ENCODE assay signal across 8 cellular contexts in the genomic region with DNA sequence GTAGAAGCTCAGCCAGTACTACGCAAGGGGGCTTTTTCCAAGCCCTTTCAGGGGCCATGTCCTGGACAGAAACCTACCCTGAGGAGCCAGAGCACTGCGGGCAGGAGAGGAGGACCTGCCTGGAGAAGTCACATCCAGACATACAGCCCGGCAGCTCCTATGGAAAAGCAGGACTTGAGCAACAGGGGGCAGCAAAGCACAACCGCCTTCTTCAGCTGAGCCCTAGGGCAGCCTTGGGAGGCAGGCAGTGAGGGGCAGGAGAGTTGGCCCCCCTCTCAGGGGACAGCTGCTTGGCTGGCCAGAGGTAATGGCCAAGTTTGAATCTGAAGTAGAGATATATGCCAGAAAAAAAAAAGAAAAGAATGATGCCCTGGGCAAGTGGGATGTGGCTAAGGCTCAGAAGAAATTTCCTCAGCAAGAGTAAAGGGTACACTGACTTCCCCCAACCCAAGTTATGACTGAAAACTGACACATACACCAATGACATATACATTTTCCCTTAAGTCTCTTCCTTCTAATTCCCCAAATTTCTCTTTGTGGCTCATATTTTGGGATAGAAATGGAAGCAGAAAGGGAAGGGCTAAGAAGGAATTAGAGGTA. TPM values are rescaled to one million over a fixed set of nuclear protein-coding genes. Genes with fewer than 3 reads are reported as not detected.
DNase-seq lines count a peak whose midpoint lies in the region; ATAC-seq and TF ChIP-seq lines count a peak whose summit lies in the region.

No MANE protein-coding gene starts in this region.

- no peak for ATAC-seq in GM21529 (IDR thresholded peaks at IDR 0.05; ENCODE audit: unreplicated experiment)

- intact Hi-C loops in activated naive CD4-positive, alpha-beta T cell treated with anti-CD3 and anti-CD28 coated beads for 36 hours (cut with micrococcal nuclease) = loop anchor here (1.0 to 5.0 kb wide), 4 partner anchors 100 to 495 kb away; no protein-coding TSS in a partner anchor
- intact Hi-C loops in vagina (cut with DNase I) = loop anchor here (2.0 kb wide), 1 partner anchor 99 kb away; no protein-coding TSS in a partner anchor

- H3K4me3 Mint-ChIP-seq in activated naive CD4-positive, alpha-beta T cell treated with anti-CD3 and anti-CD28 coated beads for 36 hours = no peak overlapping the region
- H3K4me3 Mint-ChIP-seq in nephron progenitor cell = no peak overlapping the region

- H3K27me3 ChIP-seq in SJSA1 (replicated peaks) = peaks cover 13% of the 10 kb centered on the region
- H3K27me3 ChIP-seq in fibroblast of lung (ENCODE audit: control insufficient read depth, insufficient read depth, low read length) = no peaks in the 10 kb centered on the region
- H3K27me3 ChIP-seq in vagina = no peaks in the 10 kb centered on the region

- CTCF ChIA-PET in activated naive CD4-positive, alpha-beta T cell treated with anti-CD3 and anti-CD28 coated beads for 36 hours (lab: Charles Lee) = interaction anchor here (1.1 to 2.0 kb wide), 4 partner anchors 97 to 121 kb away, joined by 4 to 8 read pairs (median 5); no protein-coding TSS in a partner anchor

- H3K4me1 ChIP-seq in SJSA1 (replicated peaks) = no peaks in the 10 kb centered on the region
- no peaks in the 10 kb centered on the region for H3K4me1 ChIP-seq in fibroblast of lung (ENCODE audit: control insufficient read depth, extremely low read depth, insufficient read depth, low read length)
- H3K4me1 ChIP-seq in vagina = peaks cover 4% of the 10 kb centered on the region

- TF ChIP-seq CTCF in fibroblast of lung (conservative IDR thresholded peaks at IDR 0.05 in 1 of 2, IDR thresholded peaks at IDR 0.05 in 1 of 2; ENCODE audit: low read depth in 1 of 2, low read length in 2 of 2) (peak; percentile 75 to 83), nephron progenitor cell (IDR thresholded peaks at IDR 0.05) (peak; percentile 57), vagina (IDR thresholded peaks at IDR 0.05) (peak in 1 of 3 experiments; percentile 34)

- H3K36me3 ChIP-seq in SJSA1 (no peaks in the 10 kb centered on the region), fibroblast of lung (ENCODE audit: control insufficient read depth, insufficient read depth, low read length) (no peaks in the 10 kb centered on the region), vagina (no peaks in the 10 kb centered on the region)

- H2AFZ ChIP-seq in fibroblast of lung (ENCODE audit: low read length) = no peak overlapping the region

- no peak overlapping the region for H3K4me3 ChIP-seq in SJSA1
- no peak overlapping the region for H3K4me3 ChIP-seq in fibroblast of lung (replicated peaks in 1 of 4; ENCODE audit: control extremely low read depth in 1 of 4, insufficient read depth in 1 of 4, low read depth in 3 of 4, low read length in 4 of 4)
- H3K4me3 ChIP-seq in vagina = no peak overlapping the region

- no peak overlapping the region for H3K27ac Mint-ChIP-seq in activated naive CD4-positive, alpha-beta T cell treated with anti-CD3 and anti-CD28 coated beads for 36 hours
- peak overlapping the region; percentile 55 for H3K27ac Mint-ChIP-seq in nephron progenitor cell

- H3K9ac ChIP-seq in fibroblast of lung (ENCODE audit: insufficient read depth, low read length) = no peak overlapping the region

- H3K27ac ChIP-seq in SJSA1 (no peak overlapping the region), fibroblast of lung (ENCODE audit: insufficient read depth, low read length) (no peak overlapping the region), vagina (no peak overlapping the region)

- no peaks in the 10 kb centered on the region for H3K36me3 Mint-ChIP-seq in activated naive CD4-positive, alpha-beta T cell treated with anti-CD3 and anti-CD28 coated beads for 36 hours (ENCODE audit: low read depth)
- peaks cover 7% of the 10 kb centered on the region for H3K36me3 Mint-ChIP-seq in nephron progenitor cell (ENCODE audit: low read depth)

- H3K9me3 Mint-ChIP-seq in activated naive CD4-positive, alpha-beta T cell treated with anti-CD3 and anti-CD28 coated beads for 36 hours = no peaks in the 10 kb centered on the region
- no peaks in the 10 kb centered on the region for H3K9me3 Mint-ChIP-seq in nephron progenitor cell

- H3K27me3 Mint-ChIP-seq in activated naive CD4-positive, alpha-beta T cell treated with anti-CD3 and anti-CD28 coated beads for 36 hours (ENCODE audit: low read depth) = peaks cover 14% of the 10 kb centered on the region
- H3K27me3 Mint-ChIP-seq in nephron progenitor cell (ENCODE audit: low read depth, poor library complexity) = peaks cover 8% of the 10 kb centered on the region

- no peaks in the 10 kb centered on the region for H3K9me3 ChIP-seq in SJSA1 (replicated peaks)
- no peaks in the 10 kb centered on the region for H3K9me3 ChIP-seq in fibroblast of lung (ENCODE audit: control insufficient read depth, insufficient read depth, low read depth, low read length)
- H3K9me3 ChIP-seq in vagina = no peaks in the 10 kb centered on the region

- no peaks in the 10 kb centered on the region for H3K4me1 Mint-ChIP-seq in activated naive CD4-positive, alpha-beta T cell treated with anti-CD3 and anti-CD28 coated beads for 36 hours (ENCODE audit: low read depth)
- H3K4me1 Mint-ChIP-seq in nephron progenitor cell = peaks cover 11% of the 10 kb centered on the region

- no peak overlapping the region for H3K4me2 ChIP-seq in fibroblast of lung (ENCODE audit: extremely low read depth, insufficient read depth, low read length)

- H4K20me1 ChIP-seq in fibroblast of lung (ENCODE audit: control insufficient read depth, extremely low read depth, insufficient read depth, low read length) = no peaks in the 10 kb centered on the region

- no peaks in the 10 kb centered on the region for H3K79me2 ChIP-seq in fibroblast of lung (ENCODE audit: control insufficient read depth, insufficient read depth, low read length)

- TF ChIP-seq POLR2A in vagina (IDR thresholded peaks at IDR 0.05) = no peak

- DNase-seq in activated naive CD4-positive, alpha-beta T cell treated with anti-CD3 and anti-CD28 coated beads for 36 hours = peak; percentile 48
- no peak for DNase-seq in activated naive CD4-positive, alpha-beta T cell treated with anti-CD3 and anti-CD28 coated beads, Interleukin-2, amount 50 U/mL, for 16 hours
- DNase-seq in HS-27A (ENCODE audit: low read depth) = peak; percentile 7
- peak; percentile 53 to 59 for DNase-seq in SJSA1 (ENCODE audit: low read depth in 1 of 2, low spot score in 2 of 2)
- DNase-seq in fibroblast of lung (ENCODE audit: low read depth in 2 of 2) = peak; percentile 38 to 69
- DNase-seq in nephron progenitor cell = peak; percentile 63
- no peak for DNase-seq in vagina (ENCODE audit: extremely low spot score in 2 of 2)

RNA-seq across cellular contexts. Expression of a gene that starts 56.9 kb away (rescaled TPM):
- total RNA-seq in activated naive CD4-positive, alpha-beta T cell treated with anti-CD3 and anti-CD28 coated beads for 36 hours = not detected
- not detected in 2 replicates for total RNA-seq in SJSA1 (2014; rRNA removed; shearing (Covaris generic))
- total RNA-seq in fibroblast of lung (2.3 and 3.9 TPM in 2 replicates), vagina (8.8 TPM)
- polyA plus RNA-seq in fibroblast of lung = 0.16 and 0.76 TPM in 2 replicates
- 0.36 and 0.70 TPM in 2 replicates for polyA plus RNA-seq in fibroblast of lung (2012)
- polyA minus RNA-seq in fibroblast of lung (ENCODE audit: low replicate concordance) = not detected in 2 replicates

RNA-seq across cellular contexts. Expression of a gene that starts 60.0 kb away (rescaled TPM):
- not detected for total RNA-seq in activated naive CD4-positive, alpha-beta T cell treated with anti-CD3 and anti-CD28 coated beads for 36 hours
- 0.32 TPM in 1 of 2 replicates, not detected in the other for total RNA-seq in SJSA1 (2014; rRNA removed; shearing (Covaris generic))
- total RNA-seq in fibroblast of lung (22.9 and 50.7 TPM in 2 replicates), vagina (5.9 TPM)
- 1.8 and 1.9 TPM in 2 replicates for polyA plus RNA-seq in fibroblast of lung
- polyA plus RNA-seq in fibroblast of lung (2012) = 1.7 TPM in 2 replicates
- 0.07 and 2.1 TPM in 2 replicates for polyA minus RNA-seq in fibroblast of lung (ENCODE audit: low replicate concordance)

Comparison
In these comparisons a context has a peak if more than half of its experiments do, and no peak if none do; other contexts are left out.
1. DNase-seq: peak in activated naive CD4-positive, alpha-beta T cell treated with anti-CD3 and anti-CD28 coated beads for 36 hours (single experiment), HS-27A (single experiment), SJSA1 (2 of 2), fibroblast of lung (2 of 2) and nephron progenitor cell (single experiment); none in activated naive CD4-positive, alpha-beta T cell treated with anti-CD3 and anti-CD28 coated beads, Interleukin-2, amount 50 U/mL, for 16 hours (single experiment) and vagina (0 of 2).